Comparison of ENCODE assay signal across 8 cellular contexts in genomic region chr14:103522028-103522581, GRCh38. TPM values are rescaled to one million over a fixed set of nuclear protein-coding genes. Genes with fewer than 3 reads are reported as not detected.
DNase-seq lines count a peak whose midpoint lies in the region; ATAC-seq and TF ChIP-seq lines count a peak whose summit lies in the region.

No MANE protein-coding gene starts in this region.

- peak overlapping the region; percentile 40 to 75 (median 54) for H3K4me3 Mint-ChIP-seq in naive thymus-derived CD4-positive, alpha-beta T cell

- peaks cover 0 to 34% (median 6%) of the 10 kb centered on the region in 5 donors for H3K27me3 Mint-ChIP-seq in naive thymus-derived CD4-positive, alpha-beta T cell

- H3K4me2 ChIP-seq in OCI-LY1 (ENCODE audit: low read length): peak overlapping the region; percentile 63

- H3K79me2 ChIP-seq in OCI-LY1 (ENCODE audit: insufficient read depth, low read length): no peaks in the 10 kb centered on the region

- TF ChIP-seq CTCF in OCI-LY1 (IDR thresholded peaks at IDR 0.05; ENCODE audit: low read length): no peak

- no peak for ATAC-seq in naive thymus-derived CD4-positive, alpha-beta T cell
- ATAC-seq in HG03097 (IDR thresholded peaks at IDR 0.05; ENCODE audit: low FRiP score, unreplicated experiment): no peak

- POLR2A ChIA-PET in naive thymus-derived CD4-positive, alpha-beta T cell (lab: Charles Lee): interaction anchor here (1.1 kb wide), 1 partner anchor 40 kb away, joined by 4 read pairs; the partner anchor contains the start of gene BAG5

- no peaks in the 10 kb centered on the region for H3K9me3 Mint-ChIP-seq in naive thymus-derived CD4-positive, alpha-beta T cell

- no peaks in the 10 kb centered on the region for H3F3A ChIP-seq in OCI-LY1 (ENCODE audit: insufficient read depth, low read length)

- H3K9ac ChIP-seq in OCI-LY1 (ENCODE audit: low read length): no peak overlapping the region
- peak overlapping the region; percentile 30 for H3K9ac ChIP-seq in endocrine pancreas (ENCODE audit: control insufficient read depth, insufficient read depth, low read length)

- DNase-seq in naive thymus-derived CD4-positive, alpha-beta T cell: peak in 2 of 9 donors; percentile 16 to 25
- DNase-seq in cerebellum (ENCODE audit: low spot score) (no peak), activated gamma-delta T cell treated with Interleukin-2 at 50 U/mL for 16 hours (no peak), NCI-H187 (lab: John Stamatoyannopoulos, UW) (no peak)

- H3K27ac Mint-ChIP-seq in naive thymus-derived CD4-positive, alpha-beta T cell: no peak overlapping the region

- H3K4me1 ChIP-seq in OCI-LY1 (ENCODE audit: insufficient read depth, low read length, severe bottlenecking) (peaks cover 21% of the 10 kb centered on the region), endocrine pancreas (ENCODE audit: control insufficient read depth, insufficient read depth, low read length) (no peaks in the 10 kb centered on the region)
- peaks cover 7 to 15% of the 10 kb centered on the region in 2 donors for H3K4me1 ChIP-seq in naive thymus-derived CD4-positive, alpha-beta T cell (ENCODE audit: control insufficient read depth in 2 of 2, insufficient read depth in 2 of 2, low read length in 2 of 2)

- H3K27ac ChIP-seq in OCI-LY1 (ENCODE audit: low read depth, low read length, poor library complexity, severe bottlenecking): no peak overlapping the region
- peak overlapping the region; percentile 6 for H3K27ac ChIP-seq in naive thymus-derived CD4-positive, alpha-beta T cell (ENCODE audit: low read depth, low read length)

- no peaks in the 10 kb centered on the region for H3K9me2 ChIP-seq in OCI-LY1 (ENCODE audit: low read depth, low read length)

- CTCF ChIA-PET in naive thymus-derived CD4-positive, alpha-beta T cell (lab: Charles Lee): no interaction called here

- H3K9me3 ChIP-seq in OCI-LY1 (ENCODE audit: low read length) (no peaks in the 10 kb centered on the region), endocrine pancreas (ENCODE audit: control insufficient read depth, low read length) (no peaks in the 10 kb centered on the region)
- H3K9me3 ChIP-seq in naive thymus-derived CD4-positive, alpha-beta T cell (ENCODE audit: control insufficient read depth in 2 of 3, low read length in 3 of 3): no peaks in the 10 kb centered on the region

- H2AFZ ChIP-seq in OCI-LY1 (ENCODE audit: low read length): no peak overlapping the region

- H3K36me3 ChIP-seq in OCI-LY1 (ENCODE audit: insufficient read depth, low read length) (no peaks in the 10 kb centered on the region), endocrine pancreas (ENCODE audit: control insufficient read depth, insufficient read depth, low read length) (no peaks in the 10 kb centered on the region)
- H3K36me3 ChIP-seq in naive thymus-derived CD4-positive, alpha-beta T cell (ENCODE audit: control insufficient read depth in 2 of 3, insufficient read depth in 3 of 3, low read length in 3 of 3): no peaks in the 10 kb centered on the region

- intact Hi-C loops in naive thymus-derived CD4-positive, alpha-beta T cell (cut with micrococcal nuclease): loop anchor here in 1 of 2 donors (5.0 kb wide), 1 partner anchor 195 kb away; the partner anchor contains the start of genes XRCC3 and ZFYVE21

- no peaks in the 10 kb centered on the region for H4K20me1 ChIP-seq in OCI-LY1 (ENCODE audit: insufficient read depth, low read length)

- peaks cover under 1 to 25% (median 15%) of the 10 kb centered on the region in 7 donors for H3K4me1 Mint-ChIP-seq in naive thymus-derived CD4-positive, alpha-beta T cell

- H3K4me3 ChIP-seq in GM08714 (ENCODE audit: low read length) (peak overlapping the region; percentile 44), OCI-LY1 (ENCODE audit: low read depth, low read length, poor library complexity, severe bottlenecking) (peak overlapping the region; percentile 55), endocrine pancreas (ENCODE audit: control insufficient read depth, insufficient read depth, low read length) (no peak overlapping the region)
- peak overlapping the region; percentile 54 for H3K4me3 ChIP-seq in naive thymus-derived CD4-positive, alpha-beta T cell (ENCODE audit: low read length)

- H3K27me3 ChIP-seq in OCI-LY1 (ENCODE audit: insufficient read depth, low read length) (no peaks in the 10 kb centered on the region; the same call in 1 of the 2 replicates), endocrine pancreas (ENCODE audit: control insufficient read depth, insufficient read depth, low read length) (no peaks in the 10 kb centered on the region)
- no peaks in the 10 kb centered on the region for H3K27me3 ChIP-seq in naive thymus-derived CD4-positive, alpha-beta T cell (ENCODE audit: control insufficient read depth in 2 of 2, insufficient read depth in 2 of 2, low read length in 2 of 2)

- H3K36me3 Mint-ChIP-seq in naive thymus-derived CD4-positive, alpha-beta T cell: no peaks in the 10 kb centered on the region

RNA-seq across cellular contexts. Expression of gene CKB, which starts 0.5 kb away (rescaled TPM):
- total RNA-seq in naive thymus-derived CD4-positive, alpha-beta T cell: 10 to 100 TPM in 1 of 5 experiments, 1 to 10 TPM in 4; 1.4 to 19.8 (median 2.5) TPM
- under 1 TPM in 1 of 2 donors, not detected in 1; 0.40 TPM for polyA plus RNA-seq in naive thymus-derived CD4-positive, alpha-beta T cell
- 155 TPM for total RNA-seq in cerebellum

RNA-seq across cellular contexts. Expression of gene TRMT61A, which starts 6.9 kb away (rescaled TPM):
- 10 to 100 TPM in 4 of 5 experiments, 1 to 10 TPM in 1; 9.8 to 15.1 (median 14.1) TPM for total RNA-seq in naive thymus-derived CD4-positive, alpha-beta T cell
- polyA plus RNA-seq in naive thymus-derived CD4-positive, alpha-beta T cell: 10 to 100 TPM in 1 of 2 donors, 1 to 10 TPM in 1; 6.3 to 12.2 TPM
- 5.1 TPM for total RNA-seq in cerebellum

RNA-seq across cellular contexts. Expression of gene BAG5, which starts 40.4 kb away (rescaled TPM):
- total RNA-seq in naive thymus-derived CD4-positive, alpha-beta T cell: 10 to 100 TPM; 29.9 to 38.9 (median 36.4) TPM
- polyA plus RNA-seq in naive thymus-derived CD4-positive, alpha-beta T cell: 10 to 100 TPM; 46.2 to 51.7 TPM
- total RNA-seq in cerebellum: 27.2 TPM

RNA-seq across cellular contexts. Expression of gene COA8, which starts 40.7 kb away (rescaled TPM):
- total RNA-seq in naive thymus-derived CD4-positive, alpha-beta T cell: 10 to 100 TPM; 13.6 to 26.3 (median 24.1) TPM
- polyA plus RNA-seq in naive thymus-derived CD4-positive, alpha-beta T cell: 10 to 100 TPM; 36.7 to 51.3 TPM
- total RNA-seq in cerebellum: 23.4 TPM
